8 cellular contexts compared by ENCODE assay signal in genomic region chr20:17966432-17967312, GRCh38. TPM values are rescaled to one million over a fixed set of nuclear protein-coding genes. Genes with fewer than 3 reads are reported as not detected.
DNase-seq lines count a peak whose midpoint lies in the region; ATAC-seq and FAIRE-seq lines count a peak whose summit lies in the region.

No MANE protein-coding gene starts in this region.

- peak; percentile 25 for DNase-seq in G401 (ENCODE audit: low spot score)
- no peak for DNase-seq in activated CD4-positive, alpha-beta memory T cell treated with anti-CD3 and anti-CD28 coated beads, Interleukin-2, amount 10 ng/mL, durations not matched to agents 7 days and 5 days
- no peak for DNase-seq in right cardiac atrium
- peak; percentile 50 for DNase-seq in small intestine
- DNase-seq in NK-92 (lab: John Stamatoyannopoulos, UW; ENCODE audit: unreplicated experiment): no peak

- WGBS in right cardiac atrium: 8% methylated on average over 9 of the region's 9 CpGs
- WGBS in small intestine, 3 donors: 2 to 5% (median 3%) methylated on average over 9 of the region's 9 CpGs

- peaks cover 36% of the 10 kb centered on the region for H3K4me1 Mint-ChIP-seq in activated CD4-positive, alpha-beta memory T cell treated with anti-CD3 and anti-CD28 coated beads, Interleukin-2, amount 10 ng/mL, durations not matched to agents 7 days and 5 days

- H3K9me3 Mint-ChIP-seq in activated CD4-positive, alpha-beta memory T cell treated with anti-CD3 and anti-CD28 coated beads, Interleukin-2, amount 10 ng/mL, durations not matched to agents 7 days and 5 days: no peaks in the 10 kb centered on the region

- intact Hi-C loops in right cardiac atrium (cut with DNase I): no loop called here

- peak overlapping the region; percentile 77 for H3K4me3 ChIP-seq in right cardiac atrium (ENCODE audit: low read length)
- H3K4me3 ChIP-seq in small intestine (ENCODE audit: low read depth in 1 of 2, low read length in 2 of 2): peak overlapping the region; percentile 34 to 45

- peaks cover 82% of the 10 kb centered on the region for H3K36me3 ChIP-seq in KOPT-K1 (ENCODE audit: insufficient read depth, low read length)
- H3K36me3 ChIP-seq in small intestine (ENCODE audit: control insufficient read depth in 2 of 2, insufficient read depth in 2 of 2, low read length in 2 of 2): no peaks in the 10 kb centered on the region

- peak overlapping the region; percentile 97 for H3K4me3 Mint-ChIP-seq in activated CD4-positive, alpha-beta memory T cell treated with anti-CD3 and anti-CD28 coated beads, Interleukin-2, amount 10 ng/mL, durations not matched to agents 7 days and 5 days

- CTCF ChIA-PET in activated CD4-positive, alpha-beta memory T cell treated with anti-CD3 and anti-CD28 coated beads, Interleukin-2, amount 10 ng/mL, durations not matched to agents 7 days and 5 days (lab: Charles Lee): interaction anchor here (0.7 to 3.0 kb wide), 14 partner anchors 10 to 494 kb away, joined by 3 to 12 read pairs (median 4); partner anchors contain the start of genes BFSP1 and RRBP1

- peaks cover 81% of the 10 kb centered on the region for H3K36me3 Mint-ChIP-seq in activated CD4-positive, alpha-beta memory T cell treated with anti-CD3 and anti-CD28 coated beads, Interleukin-2, amount 10 ng/mL, durations not matched to agents 7 days and 5 days (ENCODE audit: low read depth)

- no peaks in the 10 kb centered on the region for H3K27me3 Mint-ChIP-seq in activated CD4-positive, alpha-beta memory T cell treated with anti-CD3 and anti-CD28 coated beads, Interleukin-2, amount 10 ng/mL, durations not matched to agents 7 days and 5 days

- ATAC-seq in right cardiac atrium (no peak), HG02973 (IDR thresholded peaks at IDR 0.05; ENCODE audit: unreplicated experiment) (no peak), GM19467 (IDR thresholded peaks at IDR 0.05; ENCODE audit: unreplicated experiment) (no peak)

- POLR2A ChIA-PET in activated CD4-positive, alpha-beta memory T cell treated with anti-CD3 and anti-CD28 coated beads, Interleukin-2, amount 10 ng/mL, durations not matched to agents 7 days and 5 days (lab: Charles Lee): interaction anchor here (0.8 to 15.3 kb wide), 15 partner anchors 13 to 540 kb away, joined by 3 to 353 read pairs (median 12); partner anchors contain the start of genes BFSP1, DSTN, KAT14 and PET117

- H3K27me3 ChIP-seq in right cardiac atrium (ENCODE audit: control insufficient read depth, insufficient read depth) (no peaks in the 10 kb centered on the region), small intestine (ENCODE audit: control insufficient read depth in 2 of 2, insufficient read depth in 2 of 2, low read length in 2 of 2) (no peaks in the 10 kb centered on the region)

- in situ Hi-C loops in G401 (cut with HindIII; ENCODE audit: low sequenced_read_pairs): no loop called here

- H3K27ac ChIP-seq in KOPT-K1 (ENCODE audit: low read depth, low read length, poor library complexity, severe bottlenecking): peak overlapping the region; percentile 100
- peak overlapping the region; percentile 59 for H3K27ac ChIP-seq in right cardiac atrium (ENCODE audit: low read length)
- H3K27ac ChIP-seq in small intestine (ENCODE audit: low read depth in 1 of 2, low read length in 1 of 2): peak overlapping the region; percentile 91 to 95

- H3K27ac Mint-ChIP-seq in activated CD4-positive, alpha-beta memory T cell treated with anti-CD3 and anti-CD28 coated beads, Interleukin-2, amount 10 ng/mL, durations not matched to agents 7 days and 5 days: peak overlapping the region; percentile 91

- H3K9me3 ChIP-seq in KOPT-K1 (ENCODE audit: insufficient read depth, low read length, poor library complexity, severe bottlenecking) (no peaks in the 10 kb centered on the region), right cardiac atrium (ENCODE audit: control insufficient read depth, low read length) (no peaks in the 10 kb centered on the region), small intestine (ENCODE audit: control insufficient read depth, low read depth) (no peaks in the 10 kb centered on the region)

- FAIRE-seq in small intestine (lab: Jason Lieb, UNC): no peak

- H3K4me1 ChIP-seq in right cardiac atrium (ENCODE audit: control insufficient read depth, insufficient read depth, low read length): peaks cover 8% of the 10 kb centered on the region
- peaks cover 11 to 31% of the 10 kb centered on the region in 2 donors for H3K4me1 ChIP-seq in small intestine (ENCODE audit: control insufficient read depth in 2 of 2, insufficient read depth in 1 of 2, low read depth in 1 of 2, low read length in 1 of 2)

RNA-seq across cellular contexts. Expression of gene SNX5, which starts 1.9 kb away (rescaled TPM):
- 150 and 169 TPM in 2 replicates for total RNA-seq in G401 (2014; rRNA removed; shearing (Covaris generic))
- 100 to 1,000 TPM; 236 to 250 TPM for total RNA-seq in activated CD4-positive, alpha-beta memory T cell treated with anti-CD3 and anti-CD28 coated beads, Interleukin-2, amount 10 ng/mL, durations not matched to agents 7 days and 5 days
- 10 to 100 TPM; 46.7 to 53.9 (median 49.9) TPM for total RNA-seq in right cardiac atrium
- polyA plus RNA-seq in right cardiac atrium: 47.8 TPM
- polyA plus RNA-seq in small intestine: 10 to 100 TPM; 67.8 to 79.4 (median 78.7) TPM

RNA-seq across cellular contexts. Expression of gene MGME1, which starts 2.1 kb away (rescaled TPM):
- 20.9 and 34.5 TPM in 2 replicates for total RNA-seq in G401 (2014; rRNA removed; shearing (Covaris generic))
- 10 to 100 TPM; 53.9 to 56.7 TPM for total RNA-seq in activated CD4-positive, alpha-beta memory T cell treated with anti-CD3 and anti-CD28 coated beads, Interleukin-2, amount 10 ng/mL, durations not matched to agents 7 days and 5 days
- total RNA-seq in right cardiac atrium: 10 to 100 TPM in 3 of 4 donors, 1 to 10 TPM in 1; 9.7 to 12.0 (median 10.8) TPM
- polyA plus RNA-seq in right cardiac atrium (10.9 TPM), small intestine (10 to 100 TPM; 10.5 to 14.1 (median 13.8) TPM)

Comparison
In these comparisons a context has a peak if more than half of its experiments do, and no peak if none do; other contexts are left out.
1. DNase-seq: peak in G401 (single experiment) and small intestine (single experiment); none in activated CD4-positive, alpha-beta memory T cell treated with anti-CD3 and anti-CD28 coated beads, Interleukin-2, amount 10 ng/mL, durations not matched to agents 7 days and 5 days (single experiment), right cardiac atrium (0 of 3) and NK-92 (single experiment).
2. Peak in every context shown above with its lines, with median percentiles within 50 percentile points of each other: H3K27ac ChIP-seq.